In genomic region chr14:91985008-91985407, GRCh38 we compare ENCODE assay signal across 1 cellular context.
TF ChIP-seq lines count a peak whose summit lies in the region.

No MANE protein-coding gene starts in this region.

TF ChIP-seq in SK-N-SH, 30 proteins besides CTCF, POLR2A, EP300 and RAD21 (continued from another document):
- peak; percentile 76; the same call in 1 of the 2 replicates for TF ChIP-seq FOXM1 (IDR thresholded peaks at IDR 0.05; ENCODE audit: low read depth)
- TF ChIP-seq REST (IDR thresholded peaks at IDR 0.05; ENCODE audit: low read depth, low read length) = peak; percentile 57; the same call in 1 of the 2 replicates
- TF ChIP-seq JUND (IDR thresholded peaks at IDR 0.05) = peak; percentile 86
- TF ChIP-seq CHD2 (IDR thresholded peaks at IDR 0.05; ENCODE audit: low read length, partially characterized antibody) = no peak
- TF ChIP-seq TCF12 (IDR thresholded peaks at IDR 0.05) = peak; percentile 98
- TF ChIP-seq TEAD4 (IDR thresholded peaks at IDR 0.05; ENCODE audit: borderline replicate concordance, insufficient read depth) = peak; percentile 83
- TF ChIP-seq EZH2phosphoT487 (IDR thresholded peaks at IDR 0.05; ENCODE audit: borderline replicate concordance, low read depth) = no peak
- no peak for TF ChIP-seq USF2 (IDR thresholded peaks at IDR 0.05; ENCODE audit: borderline replicate concordance, low read depth, low read length)
- TF ChIP-seq NFIC (IDR thresholded peaks at IDR 0.05; ENCODE audit: borderline replicate concordance) = peak; percentile 86
- TF ChIP-seq SMC3 (IDR thresholded peaks at IDR 0.05; ENCODE audit: low read depth, low read length) = no peak
- no peak for TF ChIP-seq GABPA (IDR thresholded peaks at IDR 0.05; ENCODE audit: low read depth)
- peak; percentile 64; the same call in 1 of the 2 replicates for TF ChIP-seq MEF2A (IDR thresholded peaks at IDR 0.05; ENCODE audit: borderline replicate concordance, low read depth)
- no peak for TF ChIP-seq NRF1 (IDR thresholded peaks at IDR 0.05; ENCODE audit: low read depth, low read length)
- no peak for TF ChIP-seq YY1 (IDR thresholded peaks at IDR 0.05; ENCODE audit: low read depth)
- peak; percentile 36; the same call in 1 of the 2 replicates for TF ChIP-seq MAX (IDR thresholded peaks at IDR 0.05; ENCODE audit: low read depth)
